21 cellular contexts compared by ENCODE assay signal in genomic region chr14:40796168-40796567, GRCh38.
"Had no signal": no experiment of that assay in that cellular context is flagged by ENCODE, and none has a peak within 500 bp of the region (broad histone marks: within the 10 kb centered on the region; RNA-seq: fewer than 3 reads in every experiment).

No MANE protein-coding gene starts in this region.

- H3K4me1 ChIP-seq: SJSA1 had no signal

- DNase-seq: IMR-90, Karpas-422, KG1, MG63, NCI-H1092, NCI-H1105 treated with DMSO at 0.1 percent for 48 hours, NCI-H1417 treated with DMSO at 0.1 percent for 48 hours, NCI-H146, NCI-H1694 treated with DMSO at 0.1 percent for 48 hours, NCI-H1930, NCI-H2081, NCI-H2107, NCI-H2227 treated with DMSO at 0.1 percent for 48 hours, NCI-H524, NCI-H526 treated with DMSO at 0.1 percent for 48 hours, NCI-H748 treated with DMSO at 0.1 percent for 48 hours, Right ventricle myocardium superior, RPMI8226, SIG-M5 had no signal

- H3K27ac ChIP-seq: SJSA1, SK-N-MC had no signal

- H3K4me3 ChIP-seq: MG63, SJSA1, SK-N-MC had no signal

- H3K27me3 ChIP-seq: MG63, SJSA1 had no signal

- H3K9me3 ChIP-seq: MG63, SJSA1 had no signal
